ENCODE assay signal across 12 cellular contexts in the genomic region with DNA sequence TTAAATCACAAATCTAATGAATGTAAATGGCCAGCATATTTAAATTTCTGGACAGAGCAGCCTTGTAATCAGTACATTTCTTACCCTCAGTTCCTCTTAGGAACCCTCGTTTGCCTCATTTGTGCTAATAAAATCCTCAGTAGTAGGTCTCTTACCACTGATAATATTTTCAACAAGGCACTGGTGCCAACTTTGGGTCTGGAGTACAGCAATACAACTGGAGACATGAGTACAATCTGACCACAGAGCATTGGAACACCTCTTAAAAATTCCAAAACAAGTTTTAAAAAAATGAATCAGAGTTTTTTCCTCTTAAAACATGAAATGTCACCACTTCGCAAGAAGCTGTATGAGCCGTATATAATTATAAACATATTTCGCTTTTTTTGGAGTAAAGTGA.
DNase-seq lines count a peak whose midpoint lies in the region; ATAC-seq lines count a peak whose summit lies in the region.
"Had no signal": no experiment of that assay in that cellular context is flagged by ENCODE, and none has a peak within 500 bp of the region (broad histone marks: within the 10 kb centered on the region; RNA-seq: fewer than 3 reads in every experiment).

No MANE protein-coding gene starts in this region.

- no peak for ATAC-seq in HG03095 (IDR thresholded peaks at IDR 0.05; ENCODE audit: unreplicated experiment)
- ATAC-seq in GM21367 (IDR thresholded peaks at IDR 0.05; ENCODE audit: unreplicated experiment), result no peak
- ATAC-seq: HepG2 had no signal

- H3K36me3 ChIP-seq in SK-N-MC (ENCODE audit: insufficient read depth, low read length), result no peaks in the 10 kb centered on the region
- H3K36me3 ChIP-seq: BLaER1 treated with 17β-estradiol and CSF1 and Interleukin-3, amounts not matched to agents 10 nM and 100 nM; HAP-1 had no signal

- peak overlapping the region; percentile 92 for H3K27ac ChIP-seq in SK-N-MC
- H3K27ac ChIP-seq: BLaER1 treated with 17β-estradiol and CSF1 and Interleukin-3, amounts not matched to agents 10 nM and 100 nM had no signal

- peak overlapping the region; percentile 60 for H3K4me3 ChIP-seq in SK-N-MC
- H3K4me3 ChIP-seq: BLaER1 treated with 17β-estradiol and CSF1 and Interleukin-3, amounts not matched to agents 10 nM and 100 nM; HAP-1 had no signal

- H3K9ac ChIP-seq in SK-N-MC (ENCODE audit: insufficient read length), result peak overlapping the region; percentile 32
- H3K9ac ChIP-seq: BLaER1 treated with 17β-estradiol and CSF1 and Interleukin-3, amounts not matched to agents 10 nM and 100 nM had no signal

- no peaks in the 10 kb centered on the region for H3K9me3 ChIP-seq in SK-N-MC (ENCODE audit: low read depth, low read length)
- H3K9me3 ChIP-seq: HAP-1 had no signal

- DNase-seq in AG20443 (ENCODE audit: low spot score) (peak; percentile 31), SK-N-MC (ENCODE audit: low read depth, low spot score) (no peak), fibroblast of peridontal ligament (ENCODE audit: extremely low read depth) (peak; percentile 84), NCI-H2029 treated with DMSO at 0.1 percent for 48 hours (lab: John Stamatoyannopoulos, UW) (no peak), NCI-H69 (lab: John Stamatoyannopoulos, UW) (no peak)
- DNase-seq: CD4-positive, CD25-positive, alpha-beta regulatory T cell; DMS53 had no signal

Comparison
In these comparisons a context has a peak if more than half of its experiments do, and no peak if none do; other contexts are left out.
1. DNase-seq: peak in AG20443 (single experiment) and fibroblast of peridontal ligament (single experiment); none in SK-N-MC (single experiment), NCI-H2029 treated with DMSO at 0.1 percent for 48 hours (single experiment) and NCI-H69 (single experiment).